ENCODE assay signal across 4 cellular contexts in genomic region chrY:22988727-22989126, GRCh38. TPM values are rescaled to one million over a fixed set of nuclear protein-coding genes. Genes with fewer than 3 reads are reported as not detected.
"Had no signal": no experiment of that assay in that cellular context is flagged by ENCODE, and none has a peak within 500 bp of the region (broad histone marks: within the 10 kb centered on the region; RNA-seq: fewer than 3 reads in every experiment).

No MANE protein-coding gene starts in this region.

RNA-seq across cellular contexts. Expression of gene BPY2, which starts 4.7 kb away (rescaled TPM):
- total RNA-seq: LHCN-M2, M059J, MCF 10A, NCI-H460 had no signal
